7 cellular contexts compared by ENCODE assay signal in the genomic region with DNA sequence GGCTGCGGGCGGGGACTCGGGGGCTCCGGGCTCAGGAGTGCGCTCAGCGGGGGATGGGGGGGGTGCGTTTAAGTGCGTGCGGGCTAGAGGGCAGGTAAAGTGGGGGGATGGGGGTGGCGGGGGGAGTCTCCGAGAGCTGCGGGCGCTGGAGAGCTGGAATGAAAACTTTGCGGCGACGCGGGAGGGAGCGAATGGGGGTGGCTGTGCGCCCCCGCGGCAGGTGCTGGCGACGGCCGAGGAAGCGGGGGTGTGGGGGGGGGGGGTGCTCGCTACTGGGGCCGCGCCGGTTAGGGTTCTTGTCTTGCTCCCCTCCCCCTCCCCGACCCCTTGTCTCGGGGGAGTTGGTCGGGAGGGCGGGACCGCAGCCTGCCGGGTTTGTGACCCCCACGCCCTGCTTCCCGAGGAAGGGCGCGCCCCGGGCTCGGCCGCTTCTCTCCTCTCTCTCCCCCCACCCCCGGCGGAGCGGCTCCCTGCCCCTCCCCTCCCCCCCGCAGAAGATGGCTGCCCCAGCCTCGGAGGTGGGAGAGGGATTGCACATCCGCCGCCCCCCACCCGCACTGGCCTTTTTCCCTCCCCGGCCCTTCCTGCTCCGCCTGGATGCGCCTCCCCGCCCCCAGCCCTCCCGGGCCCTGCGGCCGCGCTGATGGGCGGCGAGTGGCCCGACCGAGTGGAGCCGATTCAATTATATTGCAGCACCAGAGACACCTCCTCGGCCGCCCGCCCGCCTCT. TPM values are rescaled to one million over a fixed set of nuclear protein-coding genes. Genes with fewer than 3 reads are reported as not detected.
DNase-seq lines count a peak whose midpoint lies in the region; ATAC-seq and TF ChIP-seq lines count a peak whose summit lies in the region.

No MANE protein-coding gene starts in this region.

- DNase-seq in ELR (ENCODE audit: low read depth) (peak; percentile 22), LoVo (ENCODE audit: low spot score) (peak; percentile 19), T-helper 17 cell (no peak), epithelial cell of proximal tubule (ENCODE audit: low read depth) (no peak), T-helper 1 cell (no peak)
- DNase-seq in naive thymus-derived CD4-positive, alpha-beta T cell = no peak

- no peaks in the 10 kb centered on the region for H3K36me3 ChIP-seq in naive thymus-derived CD4-positive, alpha-beta T cell (ENCODE audit: control insufficient read depth in 2 of 3, insufficient read depth in 3 of 3, low read length in 3 of 3)

- no peaks in the 10 kb centered on the region for H3K27me3 Mint-ChIP-seq in T-helper 17 cell
- peaks cover 0 to 19% (median 7%) of the 10 kb centered on the region in 5 donors for H3K27me3 Mint-ChIP-seq in naive thymus-derived CD4-positive, alpha-beta T cell

- CTCF ChIA-PET in naive thymus-derived CD4-positive, alpha-beta T cell (lab: Charles Lee) = no interaction called here

- no peaks in the 10 kb centered on the region for H3K36me3 Mint-ChIP-seq in T-helper 17 cell (ENCODE audit: low read depth)
- peaks cover 0 to 4% (median 0%) of the 10 kb centered on the region in 5 donors for H3K36me3 Mint-ChIP-seq in naive thymus-derived CD4-positive, alpha-beta T cell

- H3K27ac Mint-ChIP-seq in T-helper 17 cell = no peak overlapping the region
- no peak overlapping the region for H3K27ac Mint-ChIP-seq in naive thymus-derived CD4-positive, alpha-beta T cell

- no peak for TF ChIP-seq CTCF in epithelial cell of proximal tubule (conservative IDR thresholded peaks at IDR 0.05; ENCODE audit: low read depth, low read length)

- peaks cover 35 to 42% of the 10 kb centered on the region in 2 donors for H3K4me1 ChIP-seq in naive thymus-derived CD4-positive, alpha-beta T cell (ENCODE audit: control insufficient read depth in 2 of 2, insufficient read depth in 2 of 2, low read length in 2 of 2)

- H3K9me3 ChIP-seq in T-helper 17 cell (ENCODE audit: control insufficient read depth, low read length, poor library complexity, severe bottlenecking) = no peaks in the 10 kb centered on the region
- H3K9me3 ChIP-seq in naive thymus-derived CD4-positive, alpha-beta T cell (ENCODE audit: control insufficient read depth in 2 of 3, low read length in 3 of 3) = no peaks in the 10 kb centered on the region

- H3K27me3 ChIP-seq in naive thymus-derived CD4-positive, alpha-beta T cell (ENCODE audit: control insufficient read depth in 2 of 2, insufficient read depth in 2 of 2, low read length in 2 of 2) = peaks cover 0 to 2% of the 10 kb centered on the region in 2 donors

- peak overlapping the region; percentile 14 for H3K27ac ChIP-seq in naive thymus-derived CD4-positive, alpha-beta T cell (ENCODE audit: low read depth, low read length)

- POLR2A ChIA-PET in naive thymus-derived CD4-positive, alpha-beta T cell (lab: Charles Lee) = no interaction called here

- ATAC-seq in T-helper 17 cell = no peak
- no peak for ATAC-seq in naive thymus-derived CD4-positive, alpha-beta T cell
- ATAC-seq in HG02870 (IDR thresholded peaks at IDR 0.05; ENCODE audit: unreplicated experiment) = no peak

- H3K9me3 Mint-ChIP-seq in naive thymus-derived CD4-positive, alpha-beta T cell = no peaks in the 10 kb centered on the region

- peak overlapping the region; percentile 85 for H3K4me3 Mint-ChIP-seq in T-helper 17 cell
- H3K4me3 Mint-ChIP-seq in naive thymus-derived CD4-positive, alpha-beta T cell = peak overlapping the region in 9 of 10 donors; percentile 25 to 87 (median 60)

- intact Hi-C loops in naive thymus-derived CD4-positive, alpha-beta T cell (cut with micrococcal nuclease) = loop anchor here in 1 of 2 donors (2.0 to 5.0 kb wide), 3 partner anchors 75 to 306 kb away; partner anchors contain the start of genes COX4I1, EMC8 and GINS2

- peak overlapping the region; percentile 81 for H3K4me3 ChIP-seq in epithelial cell of proximal tubule (ENCODE audit: low read depth, low read length)
- peak overlapping the region; percentile 46 for H3K4me3 ChIP-seq in naive thymus-derived CD4-positive, alpha-beta T cell (ENCODE audit: low read length)

- H3K4me1 Mint-ChIP-seq in T-helper 17 cell = peaks cover 20% of the 10 kb centered on the region
- H3K4me1 Mint-ChIP-seq in naive thymus-derived CD4-positive, alpha-beta T cell = peaks cover 20 to 56% (median 38%) of the 10 kb centered on the region in 7 donors

RNA-seq across cellular contexts. Expression of gene GSE1, which starts 0.7 kb away (rescaled TPM):
- total RNA-seq in T-helper 17 cell (10 to 100 TPM; 39.1 to 40.9 TPM), epithelial cell of proximal tubule (19.4 and 41.9 TPM in 2 replicates)
- 10 to 100 TPM in 4 of 5 experiments, 1 to 10 TPM in 1; 8.7 to 69.2 (median 33.3) TPM for total RNA-seq in naive thymus-derived CD4-positive, alpha-beta T cell
- polyA plus RNA-seq in naive thymus-derived CD4-positive, alpha-beta T cell = under 1 TPM; 0.18 to 0.37 TPM

Comparison
In these comparisons a context has a peak if more than half of its experiments do, and no peak if none do; other contexts are left out.
1. DNase-seq: peak in ELR (single experiment) and LoVo (single experiment); none in T-helper 17 cell (0 of 3), epithelial cell of proximal tubule (single experiment), naive thymus-derived CD4-positive, alpha-beta T cell (0 of 9) and T-helper 1 cell (0 of 5).